In genomic region chr7:130925136-130925794, GRCh38 we compare ENCODE assay signal across 9 cellular contexts.
DNase-seq lines count a peak whose midpoint lies in the region; ATAC-seq and TF ChIP-seq lines count a peak whose summit lies in the region.
"Had no signal": no experiment of that assay in that cellular context is flagged by ENCODE, and none has a peak within 500 bp of the region (broad histone marks: within the 10 kb centered on the region; RNA-seq: fewer than 3 reads in every experiment).

No MANE protein-coding gene starts in this region.

- peaks cover 0 to 17% (median 0%) of the 10 kb centered on the region in 3 donors for H3K36me3 ChIP-seq in esophagus squamous epithelium

- DNase-seq in activated CD4-positive, alpha-beta T cell treated with anti-CD3 and anti-CD28 coated beads, Interleukin-2, amount 10 ng/mL, durations not matched to agents 24 days and 14 days, result no peak
- no peak for DNase-seq in activated CD4-positive, alpha-beta T cell treated with anti-CD3 and anti-CD28 coated beads for 4 hours
- DNase-seq in T-helper 17 cell, result no peak
- DNase-seq in esophagus squamous epithelium (lab: John Stamatoyannopoulos, UW), result no peak
- no peak for DNase-seq in hippocampal formation (lab: John Stamatoyannopoulos, UW)
- DNase-seq in NCI-H526 (lab: John Stamatoyannopoulos, UW), result no peak
- DNase-seq: activated CD4-positive, alpha-beta T cell treated with anti-CD3 and anti-CD28 coated beads, Interleukin-2, amount 50 U/mL, for 4 hours had no signal

- intact Hi-C loops in activated CD4-positive, alpha-beta T cell treated with anti-CD3 and anti-CD28 coated beads, Interleukin-2, amount 10 ng/mL, durations not matched to agents 24 days and 14 days (cut with micrococcal nuclease), result loop anchor here (1.0 kb wide), 1 partner anchor 11 kb away; no protein-coding TSS in a partner anchor
- intact Hi-C loops in esophagus squamous epithelium (cut with DNase I), result no loop called here

- 83 to 85% methylated on average over 7 to 8 of the region's 8 CpGs for WGBS in esophagus squamous epithelium, 2 donors

- TF ChIP-seq POLR2A in esophagus squamous epithelium (IDR thresholded peaks at IDR 0.05), result no peak

- no peaks in the 10 kb centered on the region for H3K9me3 Mint-ChIP-seq in activated CD4-positive, alpha-beta T cell treated with anti-CD3 and anti-CD28 coated beads, Interleukin-2, amount 10 ng/mL, durations not matched to agents 24 days and 14 days
- H3K9me3 Mint-ChIP-seq in stimulated activated naive CD8-positive, alpha-beta T cell treated with anti-CD3 and anti-CD28 coated beads, Interleukin-15, Interleukin-2, amounts not matched to agents 100 ng/mL and 50 ng/mL, for 24 hours, result no peaks in the 10 kb centered on the region

- H3K27me3 ChIP-seq in esophagus squamous epithelium, result no peaks in the 10 kb centered on the region

- H3K27ac Mint-ChIP-seq in activated CD4-positive, alpha-beta T cell treated with anti-CD3 and anti-CD28 coated beads, Interleukin-2, amount 10 ng/mL, durations not matched to agents 24 days and 14 days, result peak overlapping the region; percentile 82
- no peak overlapping the region for H3K27ac Mint-ChIP-seq in T-helper 17 cell
- H3K27ac Mint-ChIP-seq in stimulated activated naive CD8-positive, alpha-beta T cell treated with anti-CD3 and anti-CD28 coated beads, Interleukin-15, Interleukin-2, amounts not matched to agents 100 ng/mL and 50 ng/mL, for 24 hours, result peak overlapping the region; percentile 91

- ATAC-seq in T-helper 17 cell (no peak), HG02678 (IDR thresholded peaks at IDR 0.05; ENCODE audit: unreplicated experiment) (no peak)

- peak overlapping the region; percentile 50 to 69 (median 65) for H3K27ac ChIP-seq in esophagus squamous epithelium

- peaks cover 63% of the 10 kb centered on the region for H3K36me3 Mint-ChIP-seq in activated CD4-positive, alpha-beta T cell treated with anti-CD3 and anti-CD28 coated beads, Interleukin-2, amount 10 ng/mL, durations not matched to agents 24 days and 14 days (ENCODE audit: low read depth)
- peaks cover 10% of the 10 kb centered on the region for H3K36me3 Mint-ChIP-seq in T-helper 17 cell (ENCODE audit: low read depth)
- peaks cover 90% of the 10 kb centered on the region for H3K36me3 Mint-ChIP-seq in stimulated activated naive CD8-positive, alpha-beta T cell treated with anti-CD3 and anti-CD28 coated beads, Interleukin-15, Interleukin-2, amounts not matched to agents 100 ng/mL and 50 ng/mL, for 24 hours (ENCODE audit: low read depth)

- H3K4me1 ChIP-seq in esophagus squamous epithelium, result peaks cover 11 to 90% (median 39%) of the 10 kb centered on the region in 3 donors

- no peak for TF ChIP-seq CTCF in esophagus squamous epithelium (IDR thresholded peaks at IDR 0.05)

- H3K9me3 ChIP-seq in T-helper 17 cell (ENCODE audit: control insufficient read depth, low read length, poor library complexity, severe bottlenecking) (no peaks in the 10 kb centered on the region), esophagus squamous epithelium (no peaks in the 10 kb centered on the region)

- peaks cover 66% of the 10 kb centered on the region for H3K4me1 Mint-ChIP-seq in activated CD4-positive, alpha-beta T cell treated with anti-CD3 and anti-CD28 coated beads, Interleukin-2, amount 10 ng/mL, durations not matched to agents 24 days and 14 days
- peaks cover 68% of the 10 kb centered on the region for H3K4me1 Mint-ChIP-seq in T-helper 17 cell
- peaks cover 98% of the 10 kb centered on the region for H3K4me1 Mint-ChIP-seq in stimulated activated naive CD8-positive, alpha-beta T cell treated with anti-CD3 and anti-CD28 coated beads, Interleukin-15, Interleukin-2, amounts not matched to agents 100 ng/mL and 50 ng/mL, for 24 hours (ENCODE audit: low read depth)

- H3K4me3 Mint-ChIP-seq in activated CD4-positive, alpha-beta T cell treated with anti-CD3 and anti-CD28 coated beads, Interleukin-2, amount 10 ng/mL, durations not matched to agents 24 days and 14 days, result peak overlapping the region; percentile 51
- peak overlapping the region; percentile 70 for H3K4me3 Mint-ChIP-seq in T-helper 17 cell
- no peak overlapping the region for H3K4me3 Mint-ChIP-seq in stimulated activated naive CD8-positive, alpha-beta T cell treated with anti-CD3 and anti-CD28 coated beads, Interleukin-15, Interleukin-2, amounts not matched to agents 100 ng/mL and 50 ng/mL, for 24 hours

- H3K4me3 ChIP-seq in esophagus squamous epithelium, result no peak overlapping the region

- H3K27me3 Mint-ChIP-seq in activated CD4-positive, alpha-beta T cell treated with anti-CD3 and anti-CD28 coated beads, Interleukin-2, amount 10 ng/mL, durations not matched to agents 24 days and 14 days, result no peaks in the 10 kb centered on the region
- H3K27me3 Mint-ChIP-seq in T-helper 17 cell, result no peaks in the 10 kb centered on the region
- no peaks in the 10 kb centered on the region for H3K27me3 Mint-ChIP-seq in stimulated activated naive CD8-positive, alpha-beta T cell treated with anti-CD3 and anti-CD28 coated beads, Interleukin-15, Interleukin-2, amounts not matched to agents 100 ng/mL and 50 ng/mL, for 24 hours
